ENCODE assay signal across 24 cellular contexts in genomic region chr16:61296305-61296704, GRCh38.
DNase-seq lines count a peak whose midpoint lies in the region; ATAC-seq, FAIRE-seq and TF ChIP-seq lines count a peak whose summit lies in the region.
"Had no signal": no experiment of that assay in that cellular context is flagged by ENCODE, and none has a peak within 500 bp of the region (broad histone marks: within the 10 kb centered on the region; RNA-seq: fewer than 3 reads in every experiment).

No MANE protein-coding gene starts in this region.

- ATAC-seq in GM23338: no peak
- no peak for ATAC-seq in GM21786 (IDR thresholded peaks at IDR 0.05; ENCODE audit: unreplicated experiment)
- ATAC-seq: A549; CD8-positive, alpha-beta T cell had no signal

- no peak overlapping the region for H4K5ac ChIP-seq in H1 (ENCODE audit: insufficient read length, low read depth, low read length)
- H4K5ac ChIP-seq in H9 (ENCODE audit: insufficient read length, low read depth, low read length): no peak overlapping the region

- H3K9me3 ChIP-seq in H1 (ENCODE audit: insufficient read depth in 2 of 2, low read depth in 1 of 2, low read length in 1 of 2) (no peaks in the 10 kb centered on the region), neuronal stem cell (replicated peaks in 1 of 2; ENCODE audit: control insufficient read depth in 2 of 2, insufficient read depth in 1 of 2, low read depth in 1 of 2, low read length in 2 of 2) (no peaks in the 10 kb centered on the region), H9 (ENCODE audit: control insufficient read depth, low read depth, low read length) (no peaks in the 10 kb centered on the region)
- H3K9me3 ChIP-seq: A549; BLaER1 treated with 17β-estradiol and CSF1 and Interleukin-3, amounts not matched to agents 10 nM and 100 nM; Caco-2 had no signal

- WGBS in H1 (ENCODE audit: extremely low coverage in 1 of 2, insufficient coverage in 1 of 2, insufficient read length in 1 of 2, insufficient replicate concordance in 2 of 2, low coverage in 1 of 2, low lambda C conversion rate in 2 of 2, missing lambda C conversion rate in 1 of 2), 2 experiments: 91% methylated on average over 7 of the region's 7 CpGs; no CpG with 5 or more reads in 1 of the 2 experiments
- WGBS in neuronal stem cell (ENCODE audit: extremely low coverage in 2 of 2, insufficient read length in 2 of 2, insufficient replicate concordance in 1 of 2), 2 donors: no CpG with 5 or more reads among the region's 7 CpGs
- no CpG with 5 or more reads among the region's 7 CpGs for WGBS in H9 (ENCODE audit: extremely low coverage, insufficient read length, low lambda C conversion rate)

- H3K4me1 Mint-ChIP-seq in GM23338 (peaks cover 21% of the 10 kb centered on the region), H9 (peaks cover 16 to 17% of the 10 kb centered on the region in 2 experiments), type B pancreatic cell (ENCODE audit: unreplicated experiment) (no peaks in the 10 kb centered on the region)
- H3K4me1 Mint-ChIP-seq: B cell had no signal

- POLR2A ChIA-PET in H1 (lab: Charles Lee; ENCODE audit: partially characterized antibody): no interaction called here

- DNase-seq in GM23338 (ENCODE audit: low spot score) (no peak), H1 (ENCODE audit: low read depth in 1 of 2, low spot score in 2 of 2) (no peak), neuronal stem cell (ENCODE audit: low spot score) (no peak), posterior vena cava (ENCODE audit: low spot score) (peak; percentile 73), mucosa of gallbladder (ENCODE audit: low spot score) (no peak), H9 (no peak), type B pancreatic cell (ENCODE audit: extremely low spot score, unreplicated experiment) (no peak)
- DNase-seq: AML-193; Caco-2; Calu3; CD4-positive, alpha-beta T cell; CD8-positive, alpha-beta T cell; DMS79 treated with DMSO at 0.1 percent for 48 hours; GF-D8 had no signal

- H3K56ac ChIP-seq in H1 (replicated peaks; ENCODE audit: insufficient read length, low read depth, low read length): no peak overlapping the region
- no peak overlapping the region for H3K56ac ChIP-seq in H9 (ENCODE audit: insufficient read length, low read depth, low read length)

- H2BK15ac ChIP-seq in H1 (ENCODE audit: low read length): no peak overlapping the region; the same call in 1 of the 2 replicates
- no peak overlapping the region for H2BK15ac ChIP-seq in neuronal stem cell (ENCODE audit: low read length)
- H2BK15ac ChIP-seq in H9 (ENCODE audit: low read depth, low read length): no peak overlapping the region

- no peak overlapping the region for H3K4ac ChIP-seq in H1 (replicated peaks; ENCODE audit: insufficient read length, low read depth, low read length)
- no peak overlapping the region for H3K4ac ChIP-seq in neuronal stem cell (ENCODE audit: low read length)
- no peak overlapping the region for H3K4ac ChIP-seq in H9 (ENCODE audit: low read depth, low read length)

- TF ChIP-seq CTCF in GM23338 (conservative IDR thresholded peaks at IDR 0.05; ENCODE audit: low read depth in 2 of 2) (no peak), H1 (IDR thresholded peaks at IDR 0.05; ENCODE audit: control extremely low read depth in 1 of 3, insufficient read depth in 1 of 3, low read depth in 1 of 3, low read length in 3 of 3) (no peak), H9 (conservative IDR thresholded peaks at IDR 0.05) (no peak), type B pancreatic cell (conservative IDR thresholded peaks at IDR 0.05) (no peak)

- no peak overlapping the region for H3T11ph ChIP-seq in H9 (ENCODE audit: low read length)

- H2AK5ac ChIP-seq in H1 (ENCODE audit: low read depth, low read length): no peak overlapping the region
- no peak overlapping the region for H2AK5ac ChIP-seq in neuronal stem cell (ENCODE audit: low read depth, low read length)
- no peak overlapping the region for H2AK5ac ChIP-seq in H9 (ENCODE audit: insufficient read length, low read length)

- H3K14ac ChIP-seq in H1 (ENCODE audit: insufficient read length): no peak overlapping the region
- no peak overlapping the region for H3K14ac ChIP-seq in neuronal stem cell (ENCODE audit: low read length)
- no peak overlapping the region for H3K14ac ChIP-seq in H9 (ENCODE audit: insufficient read depth, low read length)

- H3K9me3 Mint-ChIP-seq in GM23338 (no peaks in the 10 kb centered on the region), H9 (no peaks in the 10 kb centered on the region), type B pancreatic cell (no peaks in the 10 kb centered on the region)

- no peak overlapping the region for H3K23ac ChIP-seq in H1 (ENCODE audit: insufficient read length)
- no peak overlapping the region for H3K23ac ChIP-seq in neuronal stem cell (ENCODE audit: low read depth, low read length, poor library complexity)
- no peak overlapping the region for H3K23ac ChIP-seq in H9 (ENCODE audit: insufficient read length, low read depth, low read length)

- no peak overlapping the region for H3K27ac Mint-ChIP-seq in GM23338
- H3K27ac Mint-ChIP-seq in H9: no peak overlapping the region; a peak in 1 of 7 replicates
- no peak overlapping the region for H3K27ac Mint-ChIP-seq in type B pancreatic cell
- H3K27ac Mint-ChIP-seq: B cell; CD4-positive, alpha-beta T cell; CD8-positive, alpha-beta T cell had no signal

- H3K79me2 ChIP-seq in GM23338 (replicated peaks; ENCODE audit: insufficient read depth) (no peaks in the 10 kb centered on the region), H1 (ENCODE audit: control insufficient read depth in 1 of 2, insufficient read depth in 2 of 2, low read length in 2 of 2) (no peaks in the 10 kb centered on the region), H9 (ENCODE audit: insufficient read depth, low read length) (no peaks in the 10 kb centered on the region)

- H2AFZ ChIP-seq in GM23338 (peak overlapping the region; percentile 48; the same call in 1 of the 2 replicates), H1 (ENCODE audit: low read length) (no peak overlapping the region; the same call in 1 of the 2 replicates), neuronal stem cell (ENCODE audit: low read length) (peak overlapping the region; percentile 61), H9 (ENCODE audit: low read length) (no peak overlapping the region)

- H3K79me1 ChIP-seq in H1 (ENCODE audit: low read depth, low read length) (no peaks in the 10 kb centered on the region), neuronal stem cell (ENCODE audit: low read depth, low read length) (no peaks in the 10 kb centered on the region), H9 (ENCODE audit: insufficient read depth, low read depth, low read length, poor library complexity, severe bottlenecking) (no peaks in the 10 kb centered on the region)

- no peak for FAIRE-seq in H1 (lab: Jason Lieb, UNC)
- FAIRE-seq: A549, D721Med, G401.6, GM12891, GM19239 had no signal

- H3F3A ChIP-seq in GM23338 (replicated peaks; ENCODE audit: low read depth): no peaks in the 10 kb centered on the region

- intact Hi-C loops in posterior vena cava (cut with DNase I): no loop called here

- H2BK12ac ChIP-seq in H1 (ENCODE audit: low read depth, low read length): peak overlapping the region; percentile 60; the same call in 1 of the 2 replicates
- H2BK12ac ChIP-seq in neuronal stem cell (ENCODE audit: low read length): no peak overlapping the region
- no peak overlapping the region for H2BK12ac ChIP-seq in H9 (ENCODE audit: insufficient read length, low read depth, low read length)

- no peak for TF ChIP-seq POLR2A in H1 (IDR thresholded peaks at IDR 0.05; ENCODE audit: control extremely low read depth in 1 of 2, low read depth in 2 of 2, low read length in 2 of 2)

- no peak overlapping the region for H2BK120ac ChIP-seq in H1 (replicated peaks; ENCODE audit: low read depth, low read length)
- H2BK120ac ChIP-seq in neuronal stem cell (ENCODE audit: low read depth, low read length): no peak overlapping the region
- no peak overlapping the region for H2BK120ac ChIP-seq in H9 (ENCODE audit: low read depth, low read length, poor library complexity, severe bottlenecking)

- H3K36me3 Mint-ChIP-seq in GM23338 (ENCODE audit: low read depth) (no peaks in the 10 kb centered on the region), H9 (ENCODE audit: insufficient read depth in 1 of 3, low read depth in 3 of 3) (no peaks in the 10 kb centered on the region), type B pancreatic cell (no peaks in the 10 kb centered on the region)
- H3K36me3 Mint-ChIP-seq: CD8-positive, alpha-beta T cell had no signal

- no peak for TF ChIP-seq RAD21 in H1 (IDR thresholded peaks at IDR 0.05 in 1 of 2, conservative IDR thresholded peaks at IDR 0.05 in 1 of 2; ENCODE audit: low read depth in 2 of 2, low read length in 2 of 2)

- H4K91ac ChIP-seq in H1 (replicated peaks; ENCODE audit: insufficient read length, low read length): no peak overlapping the region
- no peak overlapping the region for H4K91ac ChIP-seq in neuronal stem cell (ENCODE audit: low read depth, low read length, poor library complexity)
- H4K91ac ChIP-seq in H9 (ENCODE audit: insufficient read length, low read depth, low read length): no peak overlapping the region

- H4K20me1 ChIP-seq in GM23338 (replicated peaks; ENCODE audit: insufficient read depth): no peaks in the 10 kb centered on the region
- no peaks in the 10 kb centered on the region for H4K20me1 ChIP-seq in H1 (replicated peaks in 1 of 2; ENCODE audit: control insufficient read depth in 1 of 2, insufficient read depth in 2 of 2, low read length in 2 of 2)
- no peaks in the 10 kb centered on the region for H4K20me1 ChIP-seq in H9 (ENCODE audit: control insufficient read depth, insufficient read depth, insufficient read length)
- H4K20me1 ChIP-seq: BLaER1 treated with 17β-estradiol and CSF1 and Interleukin-3, amounts not matched to agents 10 nM and 100 nM had no signal

- H4K8ac ChIP-seq in H1 (ENCODE audit: extremely low read depth, insufficient read depth, low read length) (no peak overlapping the region), neuronal stem cell (ENCODE audit: low read depth, low read length) (no peak overlapping the region), H9 (replicated peaks; ENCODE audit: insufficient read length, low read depth, low read length) (no peak overlapping the region)

- no peak overlapping the region for H3K9ac ChIP-seq in H1 (replicated peaks in 1 of 4; ENCODE audit: extremely low read depth in 1 of 4, low read depth in 3 of 4, low read length in 3 of 4)
- H3K9ac ChIP-seq in neuronal stem cell (ENCODE audit: low read depth, low read length, poor library complexity): no peak overlapping the region
- no peak overlapping the region for H3K9ac ChIP-seq in H9 (ENCODE audit: extremely low read depth, insufficient read length, low read length)
- H3K9ac ChIP-seq: BLaER1 treated with 17β-estradiol and CSF1 and Interleukin-3, amounts not matched to agents 10 nM and 100 nM had no signal

- CTCF ChIA-PET in H1 (lab: Charles Lee; ENCODE audit: partially characterized antibody): no interaction called here

- no peak for TF ChIP-seq EP300 in H1 (IDR thresholded peaks at IDR 0.05; ENCODE audit: borderline replicate concordance in 1 of 2, low read depth in 2 of 2, low read length in 2 of 2)

- H2BK20ac ChIP-seq in H1 (ENCODE audit: low read length) (no peak overlapping the region), H9 (ENCODE audit: low read depth, low read length, poor library complexity, severe bottlenecking) (no peak overlapping the region)

- H3K4me2 ChIP-seq in GM23338 (no peak overlapping the region), H1 (ENCODE audit: insufficient read depth in 1 of 2, low read depth in 2 of 2, low read length in 2 of 2) (no peak overlapping the region), neuronal stem cell (ENCODE audit: insufficient read depth, low read length, poor library complexity, severe bottlenecking) (no peak overlapping the region), H9 (ENCODE audit: insufficient read depth, insufficient read length, low read length) (no peak overlapping the region)
- H3K4me2 ChIP-seq: A549 had no signal

- no peaks in the 10 kb centered on the region for H3K9me2 ChIP-seq in GM23338 (ENCODE audit: insufficient read depth)

- H3K18ac ChIP-seq in H1 (ENCODE audit: extremely low read depth, low read length) (no peak overlapping the region), neuronal stem cell (ENCODE audit: low read length) (peak overlapping the region; percentile 35), H9 (ENCODE audit: insufficient read length, low read depth, low read length) (no peak overlapping the region)

- H3K4me3 ChIP-seq in GM23338 (no peak overlapping the region), H1 (ENCODE audit: extremely low read depth in 1 of 4, insufficient read depth in 2 of 4, low read depth in 3 of 4, low read length in 4 of 4) (no peak overlapping the region), neuronal stem cell (ENCODE audit: low read length in 2 of 2) (no peak overlapping the region)
- H3K4me3 ChIP-seq: A549; BLaER1 treated with 17β-estradiol and CSF1 and Interleukin-3, amounts not matched to agents 10 nM and 100 nM had no signal

- H3K4me3 Mint-ChIP-seq in GM23338 (no peak overlapping the region), H9 (no peak overlapping the region; a peak in 1 of 5 replicates), type B pancreatic cell (no peak overlapping the region)
- H3K4me3 Mint-ChIP-seq: B cell; CD4-positive, alpha-beta T cell; CD8-positive, alpha-beta T cell had no signal

- H3K27ac ChIP-seq in GM23338 (ENCODE audit: low read depth) (no peak overlapping the region), H1 (ENCODE audit: low read depth, low read length) (no peak overlapping the region), neuronal stem cell (replicated peaks; ENCODE audit: low read length) (no peak overlapping the region), H9 (ENCODE audit: insufficient read length, low read depth, low read length) (no peak overlapping the region)
- H3K27ac ChIP-seq: 22Rv1; A549; BLaER1 treated with 17β-estradiol and CSF1 and Interleukin-3, amounts not matched to agents 10 nM and 100 nM; C4-2B had no signal

- H3K27me3 ChIP-seq in GM23338 (ENCODE audit: insufficient read depth): no peaks in the 10 kb centered on the region
- no peaks in the 10 kb centered on the region for H3K27me3 ChIP-seq in H1 (replicated peaks in 1 of 4; ENCODE audit: control insufficient read depth in 3 of 4, extremely low read depth in 1 of 4, insufficient read depth in 3 of 4, low read length in 3 of 4)
- no peaks in the 10 kb centered on the region for H3K27me3 ChIP-seq in neuronal stem cell (ENCODE audit: control insufficient read depth in 3 of 3, insufficient read depth in 3 of 3, low read depth in 1 of 3, low read length in 3 of 3)
- H3K27me3 ChIP-seq in H9 (ENCODE audit: insufficient read depth, low read length): no peaks in the 10 kb centered on the region
- H3K27me3 ChIP-seq: BLaER1 treated with 17β-estradiol and CSF1 and Interleukin-3, amounts not matched to agents 10 nM and 100 nM had no signal

- no peaks in the 10 kb centered on the region for H3K23me2 ChIP-seq in H1 (ENCODE audit: low read depth, low read length)
- H3K23me2 ChIP-seq in H9 (ENCODE audit: insufficient read length, low read depth, low read length, poor library complexity, severe bottlenecking): no peaks in the 10 kb centered on the region

- peaks cover 2% of the 10 kb centered on the region for H3K27me3 Mint-ChIP-seq in GM23338 (ENCODE audit: insufficient read depth, low read depth, poor library complexity)
- no peaks in the 10 kb centered on the region for H3K27me3 Mint-ChIP-seq in H9 (ENCODE audit: low read depth)
- H3K27me3 Mint-ChIP-seq in type B pancreatic cell: no peaks in the 10 kb centered on the region
- H3K27me3 Mint-ChIP-seq: B cell; CD4-positive, alpha-beta T cell had no signal

- H2BK5ac ChIP-seq in H1 (ENCODE audit: low read depth, low read length): no peak overlapping the region; the same call in 1 of the 2 replicates
- H2BK5ac ChIP-seq in neuronal stem cell (ENCODE audit: low read length): no peak overlapping the region
- no peak overlapping the region for H2BK5ac ChIP-seq in H9 (ENCODE audit: insufficient read length, low read length)

- H3K36me3 ChIP-seq in GM23338 (ENCODE audit: insufficient read depth) (no peaks in the 10 kb centered on the region), H1 (ENCODE audit: control insufficient read depth in 2 of 4, insufficient read depth in 4 of 4, low read length in 3 of 4) (no peaks in the 10 kb centered on the region), neuronal stem cell (replicated peaks in 1 of 2; ENCODE audit: control insufficient read depth in 2 of 2, insufficient read depth in 2 of 2, low read length in 2 of 2) (no peaks in the 10 kb centered on the region)
- H3K36me3 ChIP-seq: BLaER1 treated with 17β-estradiol and CSF1 and Interleukin-3, amounts not matched to agents 10 nM and 100 nM had no signal

- H3K4me1 ChIP-seq in GM23338 (ENCODE audit: insufficient read depth) (peaks cover 32% of the 10 kb centered on the region), H1 (replicated peaks in 1 of 4; ENCODE audit: control insufficient read depth in 3 of 4, insufficient read depth in 4 of 4, low read length in 3 of 4) (peaks cover 0 to 11% (median 1%) of the 10 kb centered on the region in 4 experiments; a peak in 2 of 7 replicates), neuronal stem cell (ENCODE audit: control insufficient read depth in 2 of 2, insufficient read depth in 1 of 2, low read depth in 1 of 2, low read length in 2 of 2) (no peaks in the 10 kb centered on the region), H9 (ENCODE audit: insufficient read depth, low read length) (no peaks in the 10 kb centered on the region; the same call in 1 of the 2 replicates)
- H3K4me1 ChIP-seq: A549, Caco-2 had no signal

Comparison
In these comparisons a context has a peak if more than half of its experiments do, and no peak if none do; other contexts are left out.
1. H2AFZ ChIP-seq: peak in GM23338 (single experiment) and neuronal stem cell (single experiment); none in H1 (single experiment) and H9 (single experiment).